In the genomic region with DNA sequence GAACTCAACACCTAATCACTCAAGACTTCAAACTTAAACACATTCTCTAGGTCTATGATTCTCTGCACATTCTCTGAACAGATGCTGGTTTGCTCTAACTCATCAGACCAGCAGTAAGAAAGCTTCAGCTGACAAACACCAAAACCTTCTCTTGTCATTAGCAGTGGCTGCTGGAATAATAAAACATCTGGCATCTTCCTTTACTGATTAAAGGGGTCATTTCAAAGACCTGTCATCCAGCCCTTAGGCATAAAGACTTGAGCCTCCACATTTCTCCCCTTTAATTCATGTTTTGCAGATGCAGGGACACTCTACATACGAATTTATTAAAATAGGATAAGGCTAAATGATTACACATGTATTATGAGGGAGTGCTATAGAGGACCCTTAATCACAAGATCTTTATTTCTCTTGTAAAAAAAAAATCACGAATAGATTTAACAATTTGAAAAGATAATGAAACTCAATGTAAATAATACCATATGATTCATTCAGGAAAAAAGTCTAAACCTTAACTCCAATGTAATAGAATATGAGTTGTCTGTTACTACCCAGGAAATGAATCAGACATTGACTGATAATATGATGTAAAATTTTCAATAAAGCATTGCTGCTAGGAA, we compare ENCODE assay signal across 18 cellular contexts.
A peak's percentile ranks its signal among the peaks of the same experiment; 100 is the strongest.
DNase-seq lines count a peak whose midpoint lies in the region; ATAC-seq and TF ChIP-seq lines count a peak whose summit lies in the region.
"Had no signal": no experiment of that assay in that cellular context is flagged by ENCODE, and none has a peak within 500 bp of the region (broad histone marks: within the 10 kb centered on the region; RNA-seq: fewer than 3 reads in every experiment).

No MANE protein-coding gene starts in this region.

- no peak for TF ChIP-seq POLR2A in body of pancreas (IDR thresholded peaks at IDR 0.05)

- no peaks in the 10 kb centered on the region for H3K27me3 ChIP-seq in body of pancreas
- H3K27me3 ChIP-seq: hepatocyte, pancreas, upper lobe of right lung had no signal

- TF ChIP-seq CTCF in HFF-Myc (IDR thresholded peaks at IDR 0.05; ENCODE audit: low read depth, low read length, missing control alignments) (no peak), fibroblast of the aortic adventitia (IDR thresholded peaks at IDR 0.05; ENCODE audit: insufficient read depth, low read length) (no peak), body of pancreas (IDR thresholded peaks at IDR 0.05) (no peak)

- ATAC-seq in SK-N-SH treated with all-trans-retinoic acid at 6 μM for 48 hours (peak; percentile 82), GM21515 (IDR thresholded peaks at IDR 0.05; ENCODE audit: unreplicated experiment) (no peak), HG03108 (IDR thresholded peaks at IDR 0.05; ENCODE audit: unreplicated experiment) (no peak), body of pancreas (no peak)
- ATAC-seq: activated CD8-positive, alpha-beta T cell treated with anti-CD3 and anti-CD28 coated beads, Interleukin-2, amount 10 ng/mL, durations not matched to agents 7 days and 5 days; activated naive CD8-positive, alpha-beta T cell treated with anti-CD3 and anti-CD28 coated beads, Interleukin-2, amount 50 U/mL, for 24 hours; pancreas; upper lobe of right lung had no signal

- peak; percentile 10 for DNase-seq in A172 (ENCODE audit: low spot score)
- peak; percentile 80 for DNase-seq in HFF-Myc (ENCODE audit: extremely low read depth, low read depth)
- peak; percentile 36 for DNase-seq in fibroblast of the aortic adventitia (ENCODE audit: low read depth)
- DNase-seq in stimulated activated CD4-positive, alpha-beta T cell treated with anti-CD3 and anti-CD28 coated beads, Interleukin-4, amount 100 ng/mL, for 4 hours, result no peak
- no peak for DNase-seq in body of pancreas
- DNase-seq: activated CD8-positive, alpha-beta T cell treated with anti-CD3 and anti-CD28 coated beads, Interleukin-2, amount 10 ng/mL, durations not matched to agents 7 days and 5 days; activated naive CD8-positive, alpha-beta T cell treated with anti-CD3 and anti-CD28 coated beads, Interleukin-2, amount 50 U/mL, for 24 hours; erythroblast; NCI-H1930; NCI-H510A treated with DMSO at 0.1 percent for 48 hours; pancreas; small intestine; stimulated activated naive CD4-positive, alpha-beta T cell treated with Interleukin-2 at 50 U/mL for 16 hours; upper lobe of right lung had no signal

- H3K27ac ChIP-seq in body of pancreas, result no peak overlapping the region
- H3K27ac ChIP-seq: hepatocyte, pancreas, upper lobe of right lung had no signal

- H3K4me1 ChIP-seq in body of pancreas, result no peaks in the 10 kb centered on the region
- H3K4me1 ChIP-seq: pancreas, upper lobe of right lung had no signal

- intact Hi-C loops in body of pancreas (cut with DNase I), result no loop called here

- H3K9me3 ChIP-seq in body of pancreas, result no peaks in the 10 kb centered on the region
- H3K9me3 ChIP-seq: pancreas, upper lobe of right lung had no signal

- H3K36me3 ChIP-seq in body of pancreas (replicated peaks in 1 of 2; ENCODE audit: insufficient read depth in 1 of 2, low read depth in 2 of 2), result no peaks in the 10 kb centered on the region
- H3K36me3 ChIP-seq: pancreas, upper lobe of right lung had no signal

- 33 to 39% methylated on average over 2 of the region's 2 CpGs for WGBS in body of pancreas, 2 donors

- H3K4me3 ChIP-seq in HFF-Myc (replicated peaks; ENCODE audit: low read depth, low read length) (no peak overlapping the region), fibroblast of the aortic adventitia (ENCODE audit: low read depth, low read length) (no peak overlapping the region), body of pancreas (no peak overlapping the region)
- H3K4me3 ChIP-seq: hepatocyte, pancreas, upper lobe of right lung had no signal

TF ChIP-seq in SK-N-SH treated with all-trans-retinoic acid at 6 μM for 48 hours, 23 proteins besides CTCF, POLR2A, EP300 and RAD21:
- TF ChIP-seq, protein P1, sequence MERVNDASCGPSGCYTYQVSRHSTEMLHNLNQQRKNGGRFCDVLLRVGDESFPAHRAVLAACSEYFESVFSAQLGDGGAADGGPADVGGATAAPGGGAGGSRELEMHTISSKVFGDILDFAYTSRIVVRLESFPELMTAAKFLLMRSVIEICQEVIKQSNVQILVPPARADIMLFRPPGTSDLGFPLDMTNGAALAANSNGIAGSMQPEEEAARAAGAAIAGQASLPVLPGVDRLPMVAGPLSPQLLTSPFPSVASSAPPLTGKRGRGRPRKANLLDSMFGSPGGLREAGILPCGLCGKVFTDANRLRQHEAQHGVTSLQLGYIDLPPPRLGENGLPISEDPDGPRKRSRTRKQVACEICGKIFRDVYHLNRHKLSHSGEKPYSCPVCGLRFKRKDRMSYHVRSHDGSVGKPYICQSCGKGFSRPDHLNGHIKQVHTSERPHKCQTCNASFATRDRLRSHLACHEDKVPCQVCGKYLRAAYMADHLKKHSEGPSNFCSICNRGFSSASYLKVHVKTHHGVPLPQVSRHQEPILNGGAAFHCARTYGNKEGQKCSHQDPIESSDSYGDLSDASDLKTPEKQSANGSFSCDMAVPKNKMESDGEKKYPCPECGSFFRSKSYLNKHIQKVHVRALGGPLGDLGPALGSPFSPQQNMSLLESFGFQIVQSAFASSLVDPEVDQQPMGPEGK (CRISPR knock-in tag; IDR thresholded peaks at IDR 0.05; ENCODE audit: borderline replicate concordance), result no peak
- peak; percentile 86 for TF ChIP-seq TCF4 (CRISPR knock-in tag; IDR thresholded peaks at IDR 0.05; ENCODE audit: borderline replicate concordance)

Comparison
In these comparisons a context has a peak if more than half of its experiments do, and no peak if none do; other contexts are left out.
1. DNase-seq: peak in A172 (single experiment), HFF-Myc (single experiment) and fibroblast of the aortic adventitia (single experiment); none in stimulated activated CD4-positive, alpha-beta T cell treated with anti-CD3 and anti-CD28 coated beads, Interleukin-4, amount 100 ng/mL, for 4 hours (0 of 2) and body of pancreas (0 of 4).